Comparison of ENCODE assay signal across 1 cellular context in genomic region chr4:41217373-41217772, GRCh38.
A peak's percentile ranks its signal among the peaks of the same experiment; 100 is the strongest.
TF ChIP-seq lines count a peak whose summit lies in the region.

No MANE protein-coding gene starts in this region.

TF ChIP-seq in HEK293, 187 proteins besides CTCF, POLR2A, EP300 and RAD21:
- TF ChIP-seq PRDM6 (tag by site-specific recombination; IDR thresholded peaks at IDR 0.05) (peak; percentile 89), ZNF664 (tag by site-specific recombination; IDR thresholded peaks at IDR 0.05) (0 out of 2 replicates have a peak, but pooled peaks have one; percentile 73), ZNF629 (tag by site-specific recombination; IDR thresholded peaks at IDR 0.05) (peak; percentile 84), ZBTB17 (tag by site-specific recombination; IDR thresholded peaks at IDR 0.05) (no peak), ZNF660 (tag by site-specific recombination; IDR thresholded peaks at IDR 0.05) (peak; percentile 53; the same call in 1 of the 2 replicates), ZNF791 (tag by site-specific recombination; IDR thresholded peaks at IDR 0.05) (no peak), ZBTB21 (tag by site-specific recombination; IDR thresholded peaks at IDR 0.05) (peak; percentile 83), ZEB2 (tag by site-specific recombination; IDR thresholded peaks at IDR 0.05) (0 out of 2 replicates have a peak, but pooled peaks have one; percentile 13), ZNF776 (tag by site-specific recombination; IDR thresholded peaks at IDR 0.05; ENCODE audit: borderline replicate concordance) (no peak), SCRT1 (tag by site-specific recombination; IDR thresholded peaks at IDR 0.05; ENCODE audit: borderline replicate concordance) (no peak), TRIM28 (IDR thresholded peaks at IDR 0.05; ENCODE audit: borderline replicate concordance, low read length) (no peak), ATF2 (tag by site-specific recombination; IDR thresholded peaks at IDR 0.05; ENCODE audit: low read depth) (peak; percentile 92), SP7 (tag by site-specific recombination; IDR thresholded peaks at IDR 0.05) (0 out of 2 replicates have a peak, but pooled peaks have one; percentile 19), ZFP3 (tag by site-specific recombination; IDR thresholded peaks at IDR 0.05; ENCODE audit: low read depth) (no peak), ZBTB1 (tag by site-specific recombination; IDR thresholded peaks at IDR 0.05) (no peak)
- TF ChIP-seq, protein P1, sequence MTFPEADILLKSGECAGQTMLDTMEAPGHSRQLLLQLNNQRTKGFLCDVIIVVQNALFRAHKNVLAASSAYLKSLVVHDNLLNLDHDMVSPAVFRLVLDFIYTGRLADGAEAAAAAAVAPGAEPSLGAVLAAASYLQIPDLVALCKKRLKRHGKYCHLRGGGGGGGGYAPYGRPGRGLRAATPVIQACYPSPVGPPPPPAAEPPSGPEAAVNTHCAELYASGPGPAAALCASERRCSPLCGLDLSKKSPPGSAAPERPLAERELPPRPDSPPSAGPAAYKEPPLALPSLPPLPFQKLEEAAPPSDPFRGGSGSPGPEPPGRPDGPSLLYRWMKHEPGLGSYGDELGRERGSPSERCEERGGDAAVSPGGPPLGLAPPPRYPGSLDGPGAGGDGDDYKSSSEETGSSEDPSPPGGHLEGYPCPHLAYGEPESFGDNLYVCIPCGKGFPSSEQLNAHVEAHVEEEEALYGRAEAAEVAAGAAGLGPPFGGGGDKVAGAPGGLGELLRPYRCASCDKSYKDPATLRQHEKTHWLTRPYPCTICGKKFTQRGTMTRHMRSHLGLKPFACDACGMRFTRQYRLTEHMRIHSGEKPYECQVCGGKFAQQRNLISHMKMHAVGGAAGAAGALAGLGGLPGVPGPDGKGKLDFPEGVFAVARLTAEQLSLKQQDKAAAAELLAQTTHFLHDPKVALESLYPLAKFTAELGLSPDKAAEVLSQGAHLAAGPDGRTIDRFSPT (tag by site-specific recombination; IDR thresholded peaks at IDR 0.05) = 0 out of 2 replicates have a peak, but pooled peaks have one; percentile 23
